Comparison of ENCODE assay signal across 13 cellular contexts in the genomic region with DNA sequence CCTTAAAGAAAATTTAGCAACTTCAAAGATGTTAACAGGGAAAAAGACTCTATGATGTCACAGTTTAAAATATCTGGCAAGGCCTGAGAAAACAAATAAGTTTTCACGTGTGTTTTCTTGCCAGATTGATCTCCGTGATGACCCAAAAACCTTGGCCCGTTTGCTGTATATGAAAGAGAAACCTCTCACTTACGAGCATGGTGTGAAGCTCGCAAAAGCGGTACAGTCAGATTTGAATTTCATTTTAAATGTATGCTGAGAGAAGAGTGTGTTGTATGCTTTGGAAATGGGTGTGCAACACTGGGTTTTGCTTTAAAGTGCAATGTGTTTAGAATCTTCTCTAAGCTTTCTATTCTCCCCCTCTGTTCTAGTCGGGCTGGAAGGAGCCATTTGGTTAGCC. TPM values are rescaled to one million over a fixed set of nuclear protein-coding genes. Genes with fewer than 3 reads are reported as not detected.
DNase-seq lines count a peak whose midpoint lies in the region; ATAC-seq and TF ChIP-seq lines count a peak whose summit lies in the region.
"Had no signal": no experiment of that assay in that cellular context is flagged by ENCODE, and none has a peak within 500 bp of the region (broad histone marks: within the 10 kb centered on the region; RNA-seq: fewer than 3 reads in every experiment).

No MANE protein-coding gene starts in this region.

- H3K27ac ChIP-seq in mammary epithelial cell (ENCODE audit: insufficient read depth, low read depth, low read length): no peak overlapping the region
- H3K27ac ChIP-seq: colonic mucosa had no signal

- H3K9ac ChIP-seq in mammary epithelial cell (ENCODE audit: insufficient read depth, low read length): no peak overlapping the region

- CTCF ChIA-PET in mammary epithelial cell (lab: Charles Lee; ENCODE audit: low non-redundant PET): no interaction called here

- no peak overlapping the region for H2AFZ ChIP-seq in mammary epithelial cell (ENCODE audit: low read depth, low read length)

- no peak for TF ChIP-seq CTCF in GM12865 (IDR thresholded peaks at IDR 0.05; ENCODE audit: insufficient read depth, low read depth, low read length, missing control alignments)
- no peak for TF ChIP-seq CTCF in mammary epithelial cell (conservative IDR thresholded peaks at IDR 0.05 in 1 of 2, IDR thresholded peaks at IDR 0.05 in 1 of 2; ENCODE audit: extremely low read depth in 1 of 2, insufficient read depth in 1 of 2, low read depth in 1 of 2, low read length in 2 of 2)

- H3K9me3 ChIP-seq in mammary epithelial cell (replicated peaks; ENCODE audit: insufficient read depth, low read length): no peaks in the 10 kb centered on the region
- H3K9me3 ChIP-seq: colonic mucosa had no signal

- intact Hi-C loops in mammary epithelial cell (cut with micrococcal nuclease): no loop called here

- DNase-seq in GM12865 (ENCODE audit: low read depth): peak; percentile 78
- DNase-seq in GM19240 (ENCODE audit: insufficient read length, low spot score): peak; percentile 20
- DNase-seq in inferior parietal cortex (ENCODE audit: extremely low spot score): peak; percentile 42
- no peak for DNase-seq in AG08395 (ENCODE audit: low spot score)
- no peak for DNase-seq in mammary epithelial cell
- no peak for DNase-seq in medulla oblongata (ENCODE audit: extremely low spot score)
- DNase-seq: colonic mucosa; NCI-H1694; NCI-H774; stimulated activated CD4-positive, alpha-beta T cell treated with anti-CD3 and anti-CD28 coated beads, Interleukin-4, amount 100 ng/mL, for 4 hours had no signal

- H4K20me1 ChIP-seq in mammary epithelial cell (ENCODE audit: insufficient read depth, low read length): no peaks in the 10 kb centered on the region

- no peaks in the 10 kb centered on the region for H3K27me3 ChIP-seq in mammary epithelial cell (ENCODE audit: insufficient read depth, low read length)
- H3K27me3 ChIP-seq: colonic mucosa had no signal

- peak; percentile 72 for ATAC-seq in HG03439 (IDR thresholded peaks at IDR 0.05; ENCODE audit: unreplicated experiment)
- no peak for ATAC-seq in HG02981 (IDR thresholded peaks at IDR 0.05; ENCODE audit: unreplicated experiment)

- BruUV-seq in mammary epithelial cell (replicated peaks; lab: Mats Ljungman, UMichigan): no TSS peak

- no peaks in the 10 kb centered on the region for H3K4me1 ChIP-seq in mammary epithelial cell (ENCODE audit: insufficient read depth, low read length)
- H3K4me1 ChIP-seq: colonic mucosa had no signal

- dilution Hi-C loops in mammary epithelial cell (cut with HindIII; ENCODE audit: low sequenced_read_pairs): no loop called here

- 90% methylated on average over 7 of the region's 7 CpGs for WGBS in mammary epithelial cell (ENCODE audit: low coverage, missing lambda C conversion rate)

- no peaks in the 10 kb centered on the region for H3K79me2 ChIP-seq in mammary epithelial cell (ENCODE audit: insufficient read depth, low read length)

- no peaks in the 10 kb centered on the region for H3K36me3 ChIP-seq in mammary epithelial cell (ENCODE audit: insufficient read depth, low read length)
- H3K36me3 ChIP-seq: colonic mucosa had no signal

- H3K4me2 ChIP-seq in mammary epithelial cell (ENCODE audit: insufficient read depth, low read depth, low read length): no peak overlapping the region

- H3K4me3 ChIP-seq in GM12865 (ENCODE audit: low read depth, low read length) (peak overlapping the region; percentile 58), mammary epithelial cell (replicated peaks in 1 of 3; ENCODE audit: insufficient read depth in 1 of 3, low read depth in 2 of 3, low read length in 3 of 3) (no peak overlapping the region)
- H3K4me3 ChIP-seq: colonic mucosa had no signal

- in situ Hi-C loops in mammary epithelial cell (cut with MboI; ENCODE audit: low sequenced_read_pairs in 2 of 2): no loop called here

RNA-seq across cellular contexts. Expression of gene GPHB5, which starts 35.7 kb away (rescaled TPM):
- not detected for total RNA-seq in mammary epithelial cell
- not detected for polyA plus RNA-seq in mammary epithelial cell
- not detected for polyA minus RNA-seq in mammary epithelial cell
- total RNA-seq: colonic mucosa, Right ventricle myocardium inferior had no signal

Comparison
In these comparisons a context has a peak if more than half of its experiments do, and no peak if none do; other contexts are left out.
1. DNase-seq: peak in GM12865 (single experiment), GM19240 (single experiment) and inferior parietal cortex (single experiment); none in AG08395 (single experiment), mammary epithelial cell (single experiment) and medulla oblongata (single experiment).